In genomic region chr21:31133243-31133830, GRCh38 we compare ENCODE assay signal across 14 cellular contexts.
A peak's percentile ranks its signal among the peaks of the same experiment; 100 is the strongest.
DNase-seq lines count a peak whose midpoint lies in the region; ATAC-seq and TF ChIP-seq lines count a peak whose summit lies in the region.
"Had no signal": no experiment of that assay in that cellular context is flagged by ENCODE, and none has a peak within 500 bp of the region (broad histone marks: within the 10 kb centered on the region; RNA-seq: fewer than 3 reads in every experiment).

No MANE protein-coding gene starts in this region.

- no peaks in the 10 kb centered on the region for H3K79me2 ChIP-seq in SK-N-SH (ENCODE audit: insufficient read depth)

- H3K9me3 ChIP-seq in SK-N-SH, result no peaks in the 10 kb centered on the region
- H3K9me3 ChIP-seq in breast epithelium, result no peaks in the 10 kb centered on the region

- no peak for TF ChIP-seq EP300 in SK-N-SH (IDR thresholded peaks at IDR 0.05; ENCODE audit: borderline replicate concordance in 1 of 2, low read depth in 1 of 2, low read length in 1 of 2)

- peaks cover 0 to 24% of the 10 kb centered on the region in 2 experiments; a peak in 2 of 4 replicates for H3K4me1 ChIP-seq in SK-N-SH (ENCODE audit: control insufficient read depth in 1 of 2, insufficient read depth in 2 of 2, low read depth in 1 of 2, low read length in 1 of 2)
- H3K4me1 ChIP-seq in breast epithelium, result no peaks in the 10 kb centered on the region

- POLR2A ChIA-PET in SK-N-SH (lab: Yijun Ruan, JAX), result no interaction called here

- no peak overlapping the region for H3K9ac ChIP-seq in SK-N-SH

- no peaks in the 10 kb centered on the region for H3F3A ChIP-seq in SK-N-SH (replicated peaks; ENCODE audit: insufficient read depth)

- H3K4me3 ChIP-seq in SK-N-SH (ENCODE audit: low read depth in 2 of 2, low read length in 1 of 2) (no peak overlapping the region; a peak in 1 of 4 replicates), breast epithelium (no peak overlapping the region)

- DNase-seq in SK-N-SH (no peak), myocyte (ENCODE audit: low read depth) (peak; percentile 21), GF-D8 (lab: John Stamatoyannopoulos, UW) (no peak), breast epithelium (ENCODE audit: low spot score in 2 of 2) (no peak), inferior parietal cortex (ENCODE audit: extremely low spot score) (no peak)
- peak; percentile 18 for DNase-seq in T-helper 2 cell treated with Interferon-gamma antibody and Interleukin-4, amounts not matched to agents 5 μg/mL and 100 μg/mL, for 36 hours (ENCODE audit: low spot score)
- DNase-seq: dermis blood vessel endothelial cell, HFFc6, mesendoderm, trophoblast cell had no signal

- intact Hi-C loops in breast epithelium (cut with DNase I; ENCODE audit: low total_unique reads), result no loop called here

- TF ChIP-seq RAD21 in SK-N-SH (IDR thresholded peaks at IDR 0.05; ENCODE audit: low read length), result no peak

- no peak for TF ChIP-seq POLR2A in breast epithelium (IDR thresholded peaks at IDR 0.05)

- H3K27ac Mint-ChIP-seq in T-helper 2 cell treated with Interferon-gamma antibody and Interleukin-4, amounts not matched to agents 5 μg/mL and 100 μg/mL, for 36 hours, result peak overlapping the region; percentile 94
- H3K27ac Mint-ChIP-seq: HFFc6, progenitor cell of endocrine pancreas had no signal

- peaks cover 83% of the 10 kb centered on the region for H3K36me3 Mint-ChIP-seq in T-helper 2 cell treated with Interferon-gamma antibody and Interleukin-4, amounts not matched to agents 5 μg/mL and 100 μg/mL, for 36 hours (ENCODE audit: low read depth)

- no peak for TF ChIP-seq CTCF in SK-N-SH (IDR thresholded peaks at IDR 0.05)
- no peak for TF ChIP-seq CTCF in breast epithelium (IDR thresholded peaks at IDR 0.05)

- H3K27ac ChIP-seq in SK-N-SH (ENCODE audit: low read depth in 2 of 2, low read length in 1 of 2) (peak overlapping the region in 1 of 2 experiments; percentile 53; a peak in 1 of 4 replicates), breast epithelium (no peak overlapping the region)

- no peak overlapping the region for H2AFZ ChIP-seq in SK-N-SH (ENCODE audit: low read depth)

- H3K4me3 Mint-ChIP-seq in T-helper 2 cell treated with Interferon-gamma antibody and Interleukin-4, amounts not matched to agents 5 μg/mL and 100 μg/mL, for 36 hours, result peak overlapping the region; percentile 82
- H3K4me3 Mint-ChIP-seq: HFFc6 had no signal

- WGBS in SK-N-SH (ENCODE audit: low lambda C conversion rate), result 78% methylated on average over 7 of the region's 7 CpGs

- CTCF ChIA-PET in SK-N-SH (lab: Yijun Ruan, JAX), result interaction anchor here (1.0 to 1.6 kb wide), 4 partner anchors 10 to 39 kb away, joined by 3 to 7 read pairs (median 3); no protein-coding TSS in a partner anchor

- H4K20me1 ChIP-seq in SK-N-SH (ENCODE audit: insufficient read depth), result no peaks in the 10 kb centered on the region

- H3K27me3 Mint-ChIP-seq in T-helper 2 cell treated with Interferon-gamma antibody and Interleukin-4, amounts not matched to agents 5 μg/mL and 100 μg/mL, for 36 hours (ENCODE audit: low read depth), result no peaks in the 10 kb centered on the region
- H3K27me3 Mint-ChIP-seq: progenitor cell of endocrine pancreas had no signal

- H3K9me3 Mint-ChIP-seq in T-helper 2 cell treated with Interferon-gamma antibody and Interleukin-4, amounts not matched to agents 5 μg/mL and 100 μg/mL, for 36 hours, result no peaks in the 10 kb centered on the region

- H3K36me3 ChIP-seq in SK-N-SH (replicated peaks in 1 of 2; ENCODE audit: control insufficient read depth in 1 of 2, insufficient read depth in 2 of 2, low read length in 1 of 2) (peaks cover 0 to 16% of the 10 kb centered on the region in 2 experiments), breast epithelium (no peaks in the 10 kb centered on the region)

- H3K9me2 ChIP-seq in SK-N-SH, result no peaks in the 10 kb centered on the region

- peaks cover 71% of the 10 kb centered on the region for H3K4me1 Mint-ChIP-seq in T-helper 2 cell treated with Interferon-gamma antibody and Interleukin-4, amounts not matched to agents 5 μg/mL and 100 μg/mL, for 36 hours (ENCODE audit: low read depth)

- no peak for ATAC-seq in SK-N-SH treated with all-trans-retinoic acid at 6 μM for 48 hours
- peak; percentile 2 for ATAC-seq in GM21367 (IDR thresholded peaks at IDR 0.05; ENCODE audit: unreplicated experiment)
- ATAC-seq: Panc1 had no signal

- no peak overlapping the region for H3K4me2 ChIP-seq in SK-N-SH

- H3K27me3 ChIP-seq in SK-N-SH (ENCODE audit: insufficient read depth), result no peaks in the 10 kb centered on the region
- no peaks in the 10 kb centered on the region for H3K27me3 ChIP-seq in breast epithelium

TF ChIP-seq in SK-N-SH, 30 proteins besides CTCF, POLR2A, EP300 and RAD21:
- TF ChIP-seq TAF1 (IDR thresholded peaks at IDR 0.05; ENCODE audit: borderline replicate concordance, low read depth, low read length), result no peak
- TF ChIP-seq RCOR1 (IDR thresholded peaks at IDR 0.05; ENCODE audit: low read length), result 0 out of 2 replicates have a peak, but pooled peaks have one; percentile 14

TF ChIP-seq in SK-N-SH treated with all-trans-retinoic acid at 6 μM for 48 hours, 23 proteins besides CTCF, POLR2A, EP300 and RAD21:
- TF ChIP-seq CSDC2 (CRISPR knock-in tag; IDR thresholded peaks at IDR 0.05) (no peak), ZNF8 (CRISPR knock-in tag; IDR thresholded peaks at IDR 0.05) (no peak), BACH2 (CRISPR knock-in tag; IDR thresholded peaks at IDR 0.05; ENCODE audit: borderline replicate concordance) (no peak), ZNF70 (CRISPR knock-in tag; IDR thresholded peaks at IDR 0.05) (no peak), GLIS3 (CRISPR knock-in tag; IDR thresholded peaks at IDR 0.05) (no peak), SNAI2 (CRISPR knock-in tag; IDR thresholded peaks at IDR 0.05) (no peak), OSR1 (CRISPR knock-in tag; IDR thresholded peaks at IDR 0.05) (no peak), ZFP3 (CRISPR knock-in tag; IDR thresholded peaks at IDR 0.05) (no peak), TSHZ2 (CRISPR knock-in tag; IDR thresholded peaks at IDR 0.05) (no peak), PATZ1 (CRISPR knock-in tag; IDR thresholded peaks at IDR 0.05; ENCODE audit: borderline replicate concordance) (no peak), PPARA (CRISPR knock-in tag; IDR thresholded peaks at IDR 0.05; ENCODE audit: borderline replicate concordance) (no peak), ISL1 (CRISPR knock-in tag; IDR thresholded peaks at IDR 0.05) (no peak)

Comparison
In these comparisons a context has a peak if more than half of its experiments do, and no peak if none do; other contexts are left out.
1. DNase-seq: peak in T-helper 2 cell treated with Interferon-gamma antibody and Interleukin-4, amounts not matched to agents 5 μg/mL and 100 μg/mL, for 36 hours (single experiment) and myocyte (single experiment); none in SK-N-SH (single experiment), GF-D8 (single experiment), breast epithelium (0 of 2) and inferior parietal cortex (single experiment).